Comparison of ENCODE assay signal across 1 cellular context in the genomic region with DNA sequence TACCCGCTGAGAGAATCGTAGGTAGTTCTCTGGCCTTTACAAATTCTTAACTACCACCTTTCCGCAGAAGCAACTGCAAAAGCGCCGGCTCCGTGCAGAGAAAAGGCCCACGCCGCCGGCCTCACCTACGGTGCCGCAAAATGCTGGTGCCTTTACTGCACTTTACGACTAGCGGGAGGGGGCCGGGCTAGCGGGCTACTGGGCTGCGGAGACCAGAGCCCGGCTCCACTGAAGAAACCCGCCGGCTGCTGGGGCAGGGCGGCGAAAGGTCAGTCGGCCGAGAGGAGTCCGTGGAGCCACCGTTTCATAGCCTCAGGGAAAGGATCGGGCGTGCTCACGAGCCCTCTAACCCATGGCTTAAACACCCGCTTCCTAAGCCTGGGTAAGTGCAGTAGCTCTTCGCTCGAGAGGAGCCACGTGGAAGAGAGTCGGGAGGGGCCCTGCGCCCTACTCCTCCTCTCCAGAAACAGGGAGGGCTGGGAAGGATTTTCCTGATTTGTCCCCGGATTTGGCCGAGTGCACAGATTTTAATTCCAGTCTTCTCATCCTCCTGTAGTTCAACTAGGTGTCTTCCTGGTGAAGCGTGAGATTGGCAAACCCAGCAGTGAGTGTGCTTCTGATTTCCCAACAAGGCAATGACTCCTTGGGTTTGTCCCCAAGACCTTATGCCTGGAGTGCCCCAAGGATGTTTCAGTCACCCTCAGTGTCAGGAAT.
TF ChIP-seq lines count a peak whose summit lies in the region.

A gene with protein sequence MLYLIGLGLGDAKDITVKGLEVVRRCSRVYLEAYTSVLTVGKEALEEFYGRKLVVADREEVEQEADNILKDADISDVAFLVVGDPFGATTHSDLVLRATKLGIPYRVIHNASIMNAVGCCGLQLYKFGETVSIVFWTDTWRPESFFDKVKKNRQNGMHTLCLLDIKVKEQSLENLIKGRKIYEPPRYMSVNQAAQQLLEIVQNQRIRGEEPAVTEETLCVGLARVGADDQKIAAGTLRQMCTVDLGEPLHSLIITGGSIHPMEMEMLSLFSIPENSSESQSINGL (minus strand): TSS at position 105 of the 714 bp plus-strand sequence. CDS start 341 bp downstream, outside the sequence.

TF ChIP-seq in HEK293, 187 proteins besides CTCF, POLR2A, EP300 and RAD21 (continued from another document and continues in another):
- TF ChIP-seq, protein P1, sequence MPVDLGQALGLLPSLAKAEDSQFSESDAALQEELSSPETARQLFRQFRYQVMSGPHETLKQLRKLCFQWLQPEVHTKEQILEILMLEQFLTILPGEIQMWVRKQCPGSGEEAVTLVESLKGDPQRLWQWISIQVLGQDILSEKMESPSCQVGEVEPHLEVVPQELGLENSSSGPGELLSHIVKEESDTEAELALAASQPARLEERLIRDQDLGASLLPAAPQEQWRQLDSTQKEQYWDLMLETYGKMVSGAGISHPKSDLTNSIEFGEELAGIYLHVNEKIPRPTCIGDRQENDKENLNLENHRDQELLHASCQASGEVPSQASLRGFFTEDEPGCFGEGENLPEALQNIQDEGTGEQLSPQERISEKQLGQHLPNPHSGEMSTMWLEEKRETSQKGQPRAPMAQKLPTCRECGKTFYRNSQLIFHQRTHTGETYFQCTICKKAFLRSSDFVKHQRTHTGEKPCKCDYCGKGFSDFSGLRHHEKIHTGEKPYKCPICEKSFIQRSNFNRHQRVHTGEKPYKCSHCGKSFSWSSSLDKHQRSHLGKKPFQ (tag by site-specific recombination; IDR thresholded peaks at IDR 0.05) = no peak
- TF ChIP-seq BCL11B (tag by site-specific recombination; IDR thresholded peaks at IDR 0.05; ENCODE audit: low read depth) (no peak), WT1 (tag by site-specific recombination; IDR thresholded peaks at IDR 0.05) (no peak), ZSCAN23 (tag by site-specific recombination; IDR thresholded peaks at IDR 0.05) (no peak), ZNF266 (tag by site-specific recombination; IDR thresholded peaks at IDR 0.05; ENCODE audit: low read depth) (no peak), ZNF670 (tag by site-specific recombination; IDR thresholded peaks at IDR 0.05; ENCODE audit: low read depth) (no peak), ZNF140 (tag by site-specific recombination; IDR thresholded peaks at IDR 0.05) (no peak), ZBTB7A (tag by site-specific recombination; IDR thresholded peaks at IDR 0.05; ENCODE audit: low read depth) (no peak), KLF10 (tag by site-specific recombination; IDR thresholded peaks at IDR 0.05) (peak; percentile 53; the same call in 1 of the 2 replicates), ZNF629 (tag by site-specific recombination; IDR thresholded peaks at IDR 0.05) (peak; percentile 61), ZNF335 (tag by site-specific recombination; conservative IDR thresholded peaks at IDR 0.05) (peak; percentile 78), TRIM28 (IDR thresholded peaks at IDR 0.05; ENCODE audit: borderline replicate concordance, low read length) (peak; percentile 40; the same call in 1 of the 2 replicates), ZBTB48 (tag by site-specific recombination; IDR thresholded peaks at IDR 0.05) (0 out of 2 replicates have a peak, but pooled peaks have one; percentile 34), KLF8 (tag by site-specific recombination; IDR thresholded peaks at IDR 0.05) (peak; percentile 64; the same call in 1 of the 2 replicates), ZNF555 (tag by site-specific recombination; conservative IDR thresholded peaks at IDR 0.05) (no peak), ZSCAN30 (tag by site-specific recombination; IDR thresholded peaks at IDR 0.05) (peak; percentile 92), SCRT1 (tag by site-specific recombination; IDR thresholded peaks at IDR 0.05; ENCODE audit: borderline replicate concordance) (no peak), MYNN (tag by site-specific recombination; IDR thresholded peaks at IDR 0.05; ENCODE audit: borderline replicate concordance) (no peak), MEIS1 (CRISPR knock-in tag; IDR thresholded peaks at IDR 0.05; ENCODE audit: borderline replicate concordance) (no peak), ZNF707 (tag by site-specific recombination; IDR thresholded peaks at IDR 0.05) (no peak), ZNF792 (tag by site-specific recombination; IDR thresholded peaks at IDR 0.05) (no peak), ZNF837 (tag by site-specific recombination; IDR thresholded peaks at IDR 0.05) (no peak), ZNF19 (tag by site-specific recombination; IDR thresholded peaks at IDR 0.05; ENCODE audit: low read depth) (no peak), ZNF112 (tag by site-specific recombination; IDR thresholded peaks at IDR 0.05) (no peak), ZNF184 (tag by site-specific recombination; IDR thresholded peaks at IDR 0.05) (no peak), SALL2 (tag by site-specific recombination; IDR thresholded peaks at IDR 0.05; ENCODE audit: borderline replicate concordance) (no peak), ZNF248 (tag by site-specific recombination; IDR thresholded peaks at IDR 0.05) (no peak), ZNF138 (tag by site-specific recombination; IDR thresholded peaks at IDR 0.05; ENCODE audit: borderline replicate concordance) (no peak), ZNF24 (tag by site-specific recombination; IDR thresholded peaks at IDR 0.05) (0 out of 2 replicates have a peak, but pooled peaks have one; percentile 61), ZNF394 (tag by site-specific recombination; IDR thresholded peaks at IDR 0.05; ENCODE audit: borderline replicate concordance) (peak; percentile 57; the same call in 1 of the 2 replicates), SP7 (tag by site-specific recombination; IDR thresholded peaks at IDR 0.05) (peak; percentile 84), ZNF302 (tag by site-specific recombination; IDR thresholded peaks at IDR 0.05; ENCODE audit: low read depth) (no peak), KLF7 (tag by site-specific recombination; IDR thresholded peaks at IDR 0.05; ENCODE audit: borderline replicate concordance) (peak; percentile 66; the same call in 1 of the 2 replicates), ZNF560 (tag by site-specific recombination; IDR thresholded peaks at IDR 0.05; ENCODE audit: borderline replicate concordance) (no peak), ZNF221 (tag by site-specific recombination; IDR thresholded peaks at IDR 0.05; ENCODE audit: borderline replicate concordance) (no peak), ZNF623 (tag by site-specific recombination; IDR thresholded peaks at IDR 0.05) (no peak), ZNF48 (tag by site-specific recombination; IDR thresholded peaks at IDR 0.05) (no peak), GFI1B (tag by site-specific recombination; IDR thresholded peaks at IDR 0.05) (peak; percentile 63), ZNF76 (tag by site-specific recombination; IDR thresholded peaks at IDR 0.05; ENCODE audit: borderline replicate concordance, low read depth) (peak; percentile 76), ZNF473 (tag by site-specific recombination; IDR thresholded peaks at IDR 0.05) (no peak), KLF9 (tag by site-specific recombination; IDR thresholded peaks at IDR 0.05; ENCODE audit: low read depth) (no peak)
- TF ChIP-seq, protein P2, sequence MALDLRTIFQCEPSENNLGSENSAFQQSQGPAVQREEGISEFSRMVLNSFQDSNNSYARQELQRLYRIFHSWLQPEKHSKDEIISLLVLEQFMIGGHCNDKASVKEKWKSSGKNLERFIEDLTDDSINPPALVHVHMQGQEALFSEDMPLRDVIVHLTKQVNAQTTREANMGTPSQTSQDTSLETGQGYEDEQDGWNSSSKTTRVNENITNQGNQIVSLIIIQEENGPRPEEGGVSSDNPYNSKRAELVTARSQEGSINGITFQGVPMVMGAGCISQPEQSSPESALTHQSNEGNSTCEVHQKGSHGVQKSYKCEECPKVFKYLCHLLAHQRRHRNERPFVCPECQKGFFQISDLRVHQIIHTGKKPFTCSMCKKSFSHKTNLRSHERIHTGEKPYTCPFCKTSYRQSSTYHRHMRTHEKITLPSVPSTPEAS (tag by site-specific recombination; IDR thresholded peaks at IDR 0.05) = no peak
- TF ChIP-seq, protein P3, sequence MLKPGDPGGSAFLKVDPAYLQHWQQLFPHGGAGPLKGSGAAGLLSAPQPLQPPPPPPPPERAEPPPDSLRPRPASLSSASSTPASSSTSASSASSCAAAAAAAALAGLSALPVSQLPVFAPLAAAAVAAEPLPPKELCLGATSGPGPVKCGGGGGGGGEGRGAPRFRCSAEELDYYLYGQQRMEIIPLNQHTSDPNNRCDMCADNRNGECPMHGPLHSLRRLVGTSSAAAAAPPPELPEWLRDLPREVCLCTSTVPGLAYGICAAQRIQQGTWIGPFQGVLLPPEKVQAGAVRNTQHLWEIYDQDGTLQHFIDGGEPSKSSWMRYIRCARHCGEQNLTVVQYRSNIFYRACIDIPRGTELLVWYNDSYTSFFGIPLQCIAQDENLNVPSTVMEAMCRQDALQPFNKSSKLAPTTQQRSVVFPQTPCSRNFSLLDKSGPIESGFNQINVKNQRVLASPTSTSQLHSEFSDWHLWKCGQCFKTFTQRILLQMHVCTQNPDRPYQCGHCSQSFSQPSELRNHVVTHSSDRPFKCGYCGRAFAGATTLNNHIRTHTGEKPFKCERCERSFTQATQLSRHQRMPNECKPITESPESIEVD (tag by site-specific recombination; IDR thresholded peaks at IDR 0.05) = no peak
- TF ChIP-seq, protein P4, sequence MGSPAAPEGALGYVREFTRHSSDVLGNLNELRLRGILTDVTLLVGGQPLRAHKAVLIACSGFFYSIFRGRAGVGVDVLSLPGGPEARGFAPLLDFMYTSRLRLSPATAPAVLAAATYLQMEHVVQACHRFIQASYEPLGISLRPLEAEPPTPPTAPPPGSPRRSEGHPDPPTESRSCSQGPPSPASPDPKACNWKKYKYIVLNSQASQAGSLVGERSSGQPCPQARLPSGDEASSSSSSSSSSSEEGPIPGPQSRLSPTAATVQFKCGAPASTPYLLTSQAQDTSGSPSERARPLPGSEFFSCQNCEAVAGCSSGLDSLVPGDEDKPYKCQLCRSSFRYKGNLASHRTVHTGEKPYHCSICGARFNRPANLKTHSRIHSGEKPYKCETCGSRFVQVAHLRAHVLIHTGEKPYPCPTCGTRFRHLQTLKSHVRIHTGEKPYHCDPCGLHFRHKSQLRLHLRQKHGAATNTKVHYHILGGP (tag by site-specific recombination; IDR thresholded peaks at IDR 0.05) = no peak
- TF ChIP-seq, protein P5, sequence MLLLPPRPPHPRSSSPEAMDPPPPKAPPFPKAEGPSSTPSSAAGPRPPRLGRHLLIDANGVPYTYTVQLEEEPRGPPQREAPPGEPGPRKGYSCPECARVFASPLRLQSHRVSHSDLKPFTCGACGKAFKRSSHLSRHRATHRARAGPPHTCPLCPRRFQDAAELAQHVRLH (tag by site-specific recombination; IDR thresholded peaks at IDR 0.05) = peak; percentile 58; the same call in 1 of the 2 replicates
- TF ChIP-seq, protein P6, sequence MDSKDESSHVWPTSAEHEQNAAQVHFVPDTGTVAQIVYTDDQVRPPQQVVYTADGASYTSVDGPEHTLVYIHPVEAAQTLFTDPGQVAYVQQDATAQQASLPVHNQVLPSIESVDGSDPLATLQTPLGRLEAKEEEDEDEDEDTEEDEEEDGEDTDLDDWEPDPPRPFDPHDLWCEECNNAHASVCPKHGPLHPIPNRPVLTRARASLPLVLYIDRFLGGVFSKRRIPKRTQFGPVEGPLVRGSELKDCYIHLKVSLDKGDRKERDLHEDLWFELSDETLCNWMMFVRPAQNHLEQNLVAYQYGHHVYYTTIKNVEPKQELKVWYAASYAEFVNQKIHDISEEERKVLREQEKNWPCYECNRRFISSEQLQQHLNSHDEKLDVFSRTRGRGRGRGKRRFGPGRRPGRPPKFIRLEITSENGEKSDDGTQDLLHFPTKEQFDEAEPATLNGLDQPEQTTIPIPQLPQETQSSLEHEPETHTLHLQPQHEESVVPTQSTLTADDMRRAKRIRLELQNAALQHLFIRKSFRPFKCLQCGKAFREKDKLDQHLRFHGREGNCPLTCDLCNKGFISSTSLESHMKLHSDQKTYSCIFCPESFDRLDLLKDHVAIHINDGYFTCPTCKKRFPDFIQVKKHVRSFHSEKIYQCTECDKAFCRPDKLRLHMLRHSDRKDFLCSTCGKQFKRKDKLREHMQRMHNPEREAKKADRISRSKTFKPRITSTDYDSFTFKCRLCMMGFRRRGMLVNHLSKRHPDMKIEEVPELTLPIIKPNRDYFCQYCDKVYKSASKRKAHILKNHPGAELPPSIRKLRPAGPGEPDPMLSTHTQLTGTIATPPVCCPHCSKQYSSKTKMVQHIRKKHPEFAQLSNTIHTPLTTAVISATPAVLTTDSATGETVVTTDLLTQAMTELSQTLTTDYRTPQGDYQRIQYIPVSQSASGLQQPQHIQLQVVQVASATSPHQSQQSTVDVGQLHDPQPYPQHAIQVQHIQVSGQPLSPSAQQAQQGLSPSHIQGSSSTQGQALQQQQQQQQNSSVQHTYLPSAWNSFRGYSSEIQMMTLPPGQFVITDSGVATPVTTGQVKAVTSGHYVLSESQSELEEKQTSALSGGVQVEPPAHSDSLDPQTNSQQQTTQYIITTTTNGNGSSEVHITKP (tag by site-specific recombination; IDR thresholded peaks at IDR 0.05) = no peak
- TF ChIP-seq, protein P7, sequence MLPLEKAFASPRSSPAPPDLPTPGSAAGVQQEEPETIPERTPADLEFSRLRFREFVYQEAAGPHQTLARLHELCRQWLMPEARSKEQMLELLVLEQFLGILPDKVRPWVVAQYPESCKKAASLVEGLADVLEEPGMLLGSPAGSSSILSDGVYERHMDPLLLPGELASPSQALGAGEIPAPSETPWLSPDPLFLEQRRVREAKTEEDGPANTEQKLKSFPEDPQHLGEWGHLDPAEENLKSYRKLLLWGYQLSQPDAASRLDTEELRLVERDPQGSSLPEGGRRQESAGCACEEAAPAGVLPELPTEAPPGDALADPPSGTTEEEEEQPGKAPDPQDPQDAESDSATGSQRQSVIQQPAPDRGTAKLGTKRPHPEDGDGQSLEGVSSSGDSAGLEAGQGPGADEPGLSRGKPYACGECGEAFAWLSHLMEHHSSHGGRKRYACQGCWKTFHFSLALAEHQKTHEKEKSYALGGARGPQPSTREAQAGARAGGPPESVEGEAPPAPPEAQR (tag by site-specific recombination; IDR thresholded peaks at IDR 0.05) = no peak
- TF ChIP-seq, protein P8, sequence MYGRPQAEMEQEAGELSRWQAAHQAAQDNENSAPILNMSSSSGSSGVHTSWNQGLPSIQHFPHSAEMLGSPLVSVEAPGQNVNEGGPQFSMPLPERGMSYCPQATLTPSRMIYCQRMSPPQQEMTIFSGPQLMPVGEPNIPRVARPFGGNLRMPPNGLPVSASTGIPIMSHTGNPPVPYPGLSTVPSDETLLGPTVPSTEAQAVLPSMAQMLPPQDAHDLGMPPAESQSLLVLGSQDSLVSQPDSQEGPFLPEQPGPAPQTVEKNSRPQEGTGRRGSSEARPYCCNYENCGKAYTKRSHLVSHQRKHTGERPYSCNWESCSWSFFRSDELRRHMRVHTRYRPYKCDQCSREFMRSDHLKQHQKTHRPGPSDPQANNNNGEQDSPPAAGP (tag by site-specific recombination; IDR thresholded peaks at IDR 0.05) = no peak; the same call in 1 of the 2 replicates
- TF ChIP-seq, protein P9, sequence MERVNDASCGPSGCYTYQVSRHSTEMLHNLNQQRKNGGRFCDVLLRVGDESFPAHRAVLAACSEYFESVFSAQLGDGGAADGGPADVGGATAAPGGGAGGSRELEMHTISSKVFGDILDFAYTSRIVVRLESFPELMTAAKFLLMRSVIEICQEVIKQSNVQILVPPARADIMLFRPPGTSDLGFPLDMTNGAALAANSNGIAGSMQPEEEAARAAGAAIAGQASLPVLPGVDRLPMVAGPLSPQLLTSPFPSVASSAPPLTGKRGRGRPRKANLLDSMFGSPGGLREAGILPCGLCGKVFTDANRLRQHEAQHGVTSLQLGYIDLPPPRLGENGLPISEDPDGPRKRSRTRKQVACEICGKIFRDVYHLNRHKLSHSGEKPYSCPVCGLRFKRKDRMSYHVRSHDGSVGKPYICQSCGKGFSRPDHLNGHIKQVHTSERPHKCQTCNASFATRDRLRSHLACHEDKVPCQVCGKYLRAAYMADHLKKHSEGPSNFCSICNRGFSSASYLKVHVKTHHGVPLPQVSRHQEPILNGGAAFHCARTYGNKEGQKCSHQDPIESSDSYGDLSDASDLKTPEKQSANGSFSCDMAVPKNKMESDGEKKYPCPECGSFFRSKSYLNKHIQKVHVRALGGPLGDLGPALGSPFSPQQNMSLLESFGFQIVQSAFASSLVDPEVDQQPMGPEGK (tag by site-specific recombination; IDR thresholded peaks at IDR 0.05) = peak; percentile 88
